Comparison of ENCODE assay signal across 1 cellular context in genomic region chr2:104923665-104924064, GRCh38.
TF ChIP-seq lines count a peak whose summit lies in the region.

No MANE protein-coding gene starts in this region.

TF ChIP-seq in GM12878, 131 proteins besides CTCF, POLR2A, EP300 and RAD21 (continued from another document):
- TF ChIP-seq NKRF (conservative IDR thresholded peaks at IDR 0.05): no peak
- TF ChIP-seq CHD4 (IDR thresholded peaks at IDR 0.05): no peak
- TF ChIP-seq KDM1A (IDR thresholded peaks at IDR 0.05; ENCODE audit: borderline replicate concordance): no peak
- TF ChIP-seq ATF7 (IDR thresholded peaks at IDR 0.05; ENCODE audit: low read depth): no peak
- TF ChIP-seq BRCA1 (IDR thresholded peaks at IDR 0.05; ENCODE audit: low read depth, low read length): no peak
- no peak for TF ChIP-seq ZNF217 (IDR thresholded peaks at IDR 0.05)
- no peak for TF ChIP-seq IKZF2 (IDR thresholded peaks at IDR 0.05)
- TF ChIP-seq, protein P1, sequence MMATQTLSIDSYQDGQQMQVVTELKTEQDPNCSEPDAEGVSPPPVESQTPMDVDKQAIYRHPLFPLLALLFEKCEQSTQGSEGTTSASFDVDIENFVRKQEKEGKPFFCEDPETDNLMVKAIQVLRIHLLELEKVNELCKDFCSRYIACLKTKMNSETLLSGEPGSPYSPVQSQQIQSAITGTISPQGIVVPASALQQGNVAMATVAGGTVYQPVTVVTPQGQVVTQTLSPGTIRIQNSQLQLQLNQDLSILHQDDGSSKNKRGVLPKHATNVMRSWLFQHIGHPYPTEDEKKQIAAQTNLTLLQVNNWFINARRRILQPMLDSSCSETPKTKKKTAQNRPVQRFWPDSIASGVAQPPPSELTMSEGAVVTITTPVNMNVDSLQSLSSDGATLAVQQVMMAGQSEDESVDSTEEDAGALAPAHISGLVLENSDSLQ (IDR thresholded peaks at IDR 0.05): no peak
- TF ChIP-seq PML (IDR thresholded peaks at IDR 0.05; ENCODE audit: low read length): no peak
- no peak for TF ChIP-seq DPF2 (IDR thresholded peaks at IDR 0.05)
- TF ChIP-seq PAX8 (IDR thresholded peaks at IDR 0.05): no peak
- no peak for TF ChIP-seq MYB (IDR thresholded peaks at IDR 0.05; ENCODE audit: borderline replicate concordance, low read depth, low read length)
- TF ChIP-seq ETV6 (conservative IDR thresholded peaks at IDR 0.05 in 1 of 2, IDR thresholded peaks at IDR 0.05 in 1 of 2; ENCODE audit: borderline replicate concordance in 1 of 2, low read depth in 1 of 2): no peak
- TF ChIP-seq, protein P2, sequence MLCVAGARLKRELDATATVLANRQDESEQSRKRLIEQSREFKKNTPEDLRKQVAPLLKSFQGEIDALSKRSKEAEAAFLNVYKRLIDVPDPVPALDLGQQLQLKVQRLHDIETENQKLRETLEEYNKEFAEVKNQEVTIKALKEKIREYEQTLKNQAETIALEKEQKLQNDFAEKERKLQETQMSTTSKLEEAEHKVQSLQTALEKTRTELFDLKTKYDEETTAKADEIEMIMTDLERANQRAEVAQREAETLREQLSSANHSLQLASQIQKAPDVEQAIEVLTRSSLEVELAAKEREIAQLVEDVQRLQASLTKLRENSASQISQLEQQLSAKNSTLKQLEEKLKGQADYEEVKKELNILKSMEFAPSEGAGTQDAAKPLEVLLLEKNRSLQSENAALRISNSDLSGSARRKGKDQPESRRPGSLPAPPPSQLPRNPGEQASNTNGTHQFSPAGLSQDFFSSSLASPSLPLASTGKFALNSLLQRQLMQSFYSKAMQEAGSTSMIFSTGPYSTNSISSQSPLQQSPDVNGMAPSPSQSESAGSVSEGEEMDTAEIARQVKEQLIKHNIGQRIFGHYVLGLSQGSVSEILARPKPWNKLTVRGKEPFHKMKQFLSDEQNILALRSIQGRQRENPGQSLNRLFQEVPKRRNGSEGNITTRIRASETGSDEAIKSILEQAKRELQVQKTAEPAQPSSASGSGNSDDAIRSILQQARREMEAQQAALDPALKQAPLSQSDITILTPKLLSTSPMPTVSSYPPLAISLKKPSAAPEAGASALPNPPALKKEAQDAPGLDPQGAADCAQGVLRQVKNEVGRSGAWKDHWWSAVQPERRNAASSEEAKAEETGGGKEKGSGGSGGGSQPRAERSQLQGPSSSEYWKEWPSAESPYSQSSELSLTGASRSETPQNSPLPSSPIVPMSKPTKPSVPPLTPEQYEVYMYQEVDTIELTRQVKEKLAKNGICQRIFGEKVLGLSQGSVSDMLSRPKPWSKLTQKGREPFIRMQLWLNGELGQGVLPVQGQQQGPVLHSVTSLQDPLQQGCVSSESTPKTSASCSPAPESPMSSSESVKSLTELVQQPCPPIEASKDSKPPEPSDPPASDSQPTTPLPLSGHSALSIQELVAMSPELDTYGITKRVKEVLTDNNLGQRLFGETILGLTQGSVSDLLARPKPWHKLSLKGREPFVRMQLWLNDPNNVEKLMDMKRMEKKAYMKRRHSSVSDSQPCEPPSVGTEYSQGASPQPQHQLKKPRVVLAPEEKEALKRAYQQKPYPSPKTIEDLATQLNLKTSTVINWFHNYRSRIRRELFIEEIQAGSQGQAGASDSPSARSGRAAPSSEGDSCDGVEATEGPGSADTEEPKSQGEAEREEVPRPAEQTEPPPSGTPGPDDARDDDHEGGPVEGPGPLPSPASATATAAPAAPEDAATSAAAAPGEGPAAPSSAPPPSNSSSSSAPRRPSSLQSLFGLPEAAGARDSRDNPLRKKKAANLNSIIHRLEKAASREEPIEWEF (IDR thresholded peaks at IDR 0.05; ENCODE audit: insufficient replicate concordance, low read depth, low read length): no peak
- TF ChIP-seq HDAC2 (IDR thresholded peaks at IDR 0.05): no peak
- no peak for TF ChIP-seq SMAD1 (IDR thresholded peaks at IDR 0.05; ENCODE audit: low read depth, partially characterized antibody)
- TF ChIP-seq, protein P3, sequence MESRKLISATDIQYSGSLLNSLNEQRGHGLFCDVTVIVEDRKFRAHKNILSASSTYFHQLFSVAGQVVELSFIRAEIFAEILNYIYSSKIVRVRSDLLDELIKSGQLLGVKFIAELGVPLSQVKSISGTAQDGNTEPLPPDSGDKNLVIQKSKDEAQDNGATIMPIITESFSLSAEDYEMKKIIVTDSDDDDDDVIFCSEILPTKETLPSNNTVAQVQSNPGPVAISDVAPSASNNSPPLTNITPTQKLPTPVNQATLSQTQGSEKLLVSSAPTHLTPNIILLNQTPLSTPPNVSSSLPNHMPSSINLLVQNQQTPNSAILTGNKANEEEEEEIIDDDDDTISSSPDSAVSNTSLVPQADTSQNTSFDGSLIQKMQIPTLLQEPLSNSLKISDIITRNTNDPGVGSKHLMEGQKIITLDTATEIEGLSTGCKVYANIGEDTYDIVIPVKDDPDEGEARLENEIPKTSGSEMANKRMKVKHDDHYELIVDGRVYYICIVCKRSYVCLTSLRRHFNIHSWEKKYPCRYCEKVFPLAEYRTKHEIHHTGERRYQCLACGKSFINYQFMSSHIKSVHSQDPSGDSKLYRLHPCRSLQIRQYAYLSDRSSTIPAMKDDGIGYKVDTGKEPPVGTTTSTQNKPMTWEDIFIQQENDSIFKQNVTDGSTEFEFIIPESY (IDR thresholded peaks at IDR 0.05): no peak
